ENCODE assay signal across 14 cellular contexts in the genomic region with DNA sequence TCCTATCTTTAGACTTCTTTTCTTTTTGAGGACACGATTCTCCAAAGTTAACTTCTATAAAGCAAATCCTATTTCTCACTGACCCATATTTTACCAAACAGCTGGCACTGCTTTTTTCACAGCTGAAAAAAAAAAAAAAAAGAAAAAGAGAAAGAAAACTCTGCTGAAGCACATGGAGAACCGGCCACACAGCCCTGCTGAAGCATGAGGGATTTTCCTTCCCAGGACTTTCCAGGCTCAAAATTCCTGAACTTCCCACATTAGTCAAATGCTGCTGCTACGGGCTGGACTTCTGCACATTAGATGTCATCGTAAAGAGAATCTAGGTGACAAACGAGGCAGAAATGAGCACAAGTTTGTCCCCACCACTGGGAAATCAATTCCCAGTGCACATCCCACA. TPM values are rescaled to one million over a fixed set of nuclear protein-coding genes. Genes with fewer than 3 reads are reported as not detected.
DNase-seq lines count a peak whose midpoint lies in the region; ATAC-seq and TF ChIP-seq lines count a peak whose summit lies in the region.
"Had no signal": no experiment of that assay in that cellular context is flagged by ENCODE, and none has a peak within 500 bp of the region (broad histone marks: within the 10 kb centered on the region; RNA-seq: fewer than 3 reads in every experiment).

No MANE protein-coding gene starts in this region.

- no peak for ATAC-seq in left ventricle myocardium superior

- H3K79me2 ChIP-seq in MM.1S (ENCODE audit: low read length), result peaks cover 97% of the 10 kb centered on the region

- DNase-seq in right atrium auricular region (ENCODE audit: low spot score), result no peak
- no peak for DNase-seq in left ventricle myocardium superior
- DNase-seq in immature natural killer cell, result no peak
- DNase-seq in progenitor cell of endocrine pancreas (ENCODE audit: low spot score, unreplicated experiment), result no peak
- no peak for DNase-seq in MM.1S
- no peak for DNase-seq in amygdala (lab: John Stamatoyannopoulos, UW)
- DNase-seq in HuH-7.5 (ENCODE audit: low spot score), result no peak
- DNase-seq: AML-193; Calu3; CD4-positive, CD25-positive, alpha-beta regulatory T cell; NCI-H1436; NCI-H2029 treated with DMSO at 0.1 percent for 48 hours had no signal

- H3K36me3 ChIP-seq in right atrium auricular region (no peaks in the 10 kb centered on the region), MM.1S (replicated peaks; ENCODE audit: insufficient read depth, low read length) (no peaks in the 10 kb centered on the region)
- H3K36me3 ChIP-seq: HAP-1 had no signal

- H3K36me3 Mint-ChIP-seq in immature natural killer cell (no peaks in the 10 kb centered on the region), progenitor cell of endocrine pancreas (ENCODE audit: insufficient read depth) (peaks cover 2% of the 10 kb centered on the region)

- TF ChIP-seq CTCF in right atrium auricular region (IDR thresholded peaks at IDR 0.05) (no peak), progenitor cell of endocrine pancreas (IDR thresholded peaks at IDR 0.05; ENCODE audit: unreplicated experiment) (no peak), MM.1S (IDR thresholded peaks at IDR 0.05; ENCODE audit: low read length) (no peak)

- H3K27ac ChIP-seq in right atrium auricular region, result peak overlapping the region; percentile 36 to 61
- peak overlapping the region; percentile 23 for H3K27ac ChIP-seq in temporal lobe (ENCODE audit: low read depth, low read length)
- H3K27ac ChIP-seq in MM.1S (ENCODE audit: low read length), result no peak overlapping the region

- H3K9me3 ChIP-seq in right atrium auricular region, result no peaks in the 10 kb centered on the region
- no peaks in the 10 kb centered on the region for H3K9me3 ChIP-seq in MM.1S (replicated peaks; ENCODE audit: insufficient read depth, low read length)
- H3K9me3 ChIP-seq: HAP-1 had no signal

- no peaks in the 10 kb centered on the region for H3F3A ChIP-seq in MM.1S (ENCODE audit: insufficient read depth, low read length)

- H3K4me1 Mint-ChIP-seq in immature natural killer cell, result peaks cover 93 to 98% of the 10 kb centered on the region in 2 donors
- peaks cover 30% of the 10 kb centered on the region for H3K4me1 Mint-ChIP-seq in progenitor cell of endocrine pancreas (ENCODE audit: low read depth)

- peaks cover 0 to 78% of the 10 kb centered on the region in 2 donors for H3K4me1 ChIP-seq in right atrium auricular region
- no peaks in the 10 kb centered on the region for H3K4me1 ChIP-seq in MM.1S (ENCODE audit: low read length)
- H3K4me1 ChIP-seq: HAP-1 had no signal

- H3K4me2 ChIP-seq in MM.1S (ENCODE audit: low read depth, low read length), result no peak overlapping the region

- no peak overlapping the region for H2AFZ ChIP-seq in MM.1S (ENCODE audit: low read length)

- H3K4me3 Mint-ChIP-seq in immature natural killer cell, result peak overlapping the region; percentile 5 to 53 (median 46)
- H3K4me3 Mint-ChIP-seq in progenitor cell of endocrine pancreas (ENCODE audit: low read depth), result no peak overlapping the region
- H3K4me3 Mint-ChIP-seq: CD4-positive, CD25-positive, alpha-beta regulatory T cell had no signal

- intact Hi-C loops in left ventricle myocardium superior (cut with micrococcal nuclease), result no loop called here

- H3K4me3 ChIP-seq in right atrium auricular region (no peak overlapping the region), MM.1S (ENCODE audit: low read length) (no peak overlapping the region)
- H3K4me3 ChIP-seq: HAP-1 had no signal

- peaks cover 1 to 3% (median 2%) of the 10 kb centered on the region in 3 donors for H3K27me3 Mint-ChIP-seq in immature natural killer cell (ENCODE audit: low read depth in 3 of 3)
- no peaks in the 10 kb centered on the region for H3K27me3 Mint-ChIP-seq in progenitor cell of endocrine pancreas

- H3K9ac ChIP-seq in MM.1S (ENCODE audit: low read length), result no peak overlapping the region

- peak overlapping the region in 5 of 6 donors; percentile 69 to 81 (median 73) for H3K27ac Mint-ChIP-seq in immature natural killer cell
- peak overlapping the region; percentile 63 for H3K27ac Mint-ChIP-seq in progenitor cell of endocrine pancreas

- peaks cover 3% of the 10 kb centered on the region for H4K20me1 ChIP-seq in MM.1S (ENCODE audit: insufficient read depth, low read length)

- no peaks in the 10 kb centered on the region for H3K27me3 ChIP-seq in right atrium auricular region
- H3K27me3 ChIP-seq in MM.1S (replicated peaks; ENCODE audit: insufficient read depth, low read length), result no peaks in the 10 kb centered on the region

- H3K9me3 Mint-ChIP-seq in immature natural killer cell (no peaks in the 10 kb centered on the region), progenitor cell of endocrine pancreas (ENCODE audit: low read depth) (no peaks in the 10 kb centered on the region)
- H3K9me3 Mint-ChIP-seq: CD4-positive, CD25-positive, alpha-beta regulatory T cell had no signal

- no peaks in the 10 kb centered on the region for H3K9me2 ChIP-seq in MM.1S (replicated peaks; ENCODE audit: insufficient read depth, low read length)

RNA-seq across cellular contexts. Expression of gene HIPK2, which starts 25.2 kb away (rescaled TPM):
- 100 to 1,000 TPM in 1 of 2 donors, 10 to 100 TPM in 1; 87.0 to 131 TPM for total RNA-seq in right atrium auricular region
- total RNA-seq in left ventricle myocardium superior, result 103 TPM
- polyA plus RNA-seq in immature natural killer cell, result 10 to 100 TPM in 1 of 3 donors, 1 to 10 TPM in 2; 3.5 to 14.2 (median 3.7) TPM
- total RNA-seq in progenitor cell of endocrine pancreas, result 136 and 146 TPM in 2 replicates
- total RNA-seq in temporal lobe, result 20.4 TPM
